Comparison of ENCODE assay signal across 8 cellular contexts in genomic region chr1:21329209-21329844, GRCh38. TPM values are rescaled to one million over a fixed set of nuclear protein-coding genes. Genes with fewer than 3 reads are reported as not detected.
DNase-seq lines count a peak whose midpoint lies in the region; ATAC-seq and TF ChIP-seq lines count a peak whose summit lies in the region.

No MANE protein-coding gene starts in this region.

- H3K9me3 ChIP-seq in hepatocyte (ENCODE audit: low read depth) (no peaks in the 10 kb centered on the region), WERI-Rb-1 (ENCODE audit: severe bottlenecking) (no peaks in the 10 kb centered on the region)

- peaks cover 87% of the 10 kb centered on the region for H3K4me1 ChIP-seq in hepatocyte (ENCODE audit: insufficient read depth)

- peak overlapping the region; percentile 72 for H3K27ac ChIP-seq in VCaP
- H3K27ac ChIP-seq in hepatocyte = peak overlapping the region; percentile 94
- no peak overlapping the region for H3K27ac ChIP-seq in WERI-Rb-1

- intact Hi-C loops in activated CD4-positive, alpha-beta T cell treated with anti-CD3 and anti-CD28 coated beads, Interleukin-2, amount 10 ng/mL, durations not matched to agents 24 days and 14 days (cut with micrococcal nuclease) = no loop called here

- peak overlapping the region; percentile 45 for H3K4me3 Mint-ChIP-seq in activated CD4-positive, alpha-beta T cell treated with anti-CD3 and anti-CD28 coated beads, Interleukin-2, amount 10 ng/mL, durations not matched to agents 24 days and 14 days
- no peak overlapping the region for H3K4me3 Mint-ChIP-seq in stimulated activated naive B cell treated with anti-CD40 and anti-IgM and Interleukin-4, amounts not matched to agents 10 μg/mL and 1 μg/mL and 100 μg/mL, for 72 hours

- H3K27me3 Mint-ChIP-seq in activated CD4-positive, alpha-beta T cell treated with anti-CD3 and anti-CD28 coated beads, Interleukin-2, amount 10 ng/mL, durations not matched to agents 24 days and 14 days = no peaks in the 10 kb centered on the region
- H3K27me3 Mint-ChIP-seq in stimulated activated naive B cell treated with anti-CD40 and anti-IgM and Interleukin-4, amounts not matched to agents 10 μg/mL and 1 μg/mL and 100 μg/mL, for 72 hours = no peaks in the 10 kb centered on the region

- H3K4me3 ChIP-seq in hepatocyte (no peak overlapping the region), WERI-Rb-1 (ENCODE audit: low read depth, low read length) (no peak overlapping the region)

- H3K79me2 ChIP-seq in hepatocyte = peaks cover 82% of the 10 kb centered on the region

- H3K9me2 ChIP-seq in hepatocyte (replicated peaks; ENCODE audit: insufficient read depth) = no peaks in the 10 kb centered on the region

- peak; percentile 79 for DNase-seq in activated CD4-positive, alpha-beta T cell treated with anti-CD3 and anti-CD28 coated beads, Interleukin-2, amount 10 ng/mL, durations not matched to agents 24 days and 14 days
- DNase-seq in activated CD4-positive, alpha-beta T cell treated with anti-CD3 and anti-CD28 coated beads for 48 hours = no peak
- peak; percentile 90 for DNase-seq in hepatocyte (ENCODE audit: low spot score)
- DNase-seq in stimulated activated naive B cell treated with anti-CD40 and anti-IgM and Interleukin-4, amounts not matched to agents 10 μg/mL and 1 μg/mL and 100 μg/mL, for 72 hours = no peak
- DNase-seq in WERI-Rb-1 = no peak
- no peak for DNase-seq in NK-92 treated with Interleukin-12 subunit alpha and Interleukin-12 subunit beta, amount 100 ng/mL, for 24 hours (lab: John Stamatoyannopoulos, UW)

- H3K27ac Mint-ChIP-seq in activated CD4-positive, alpha-beta T cell treated with anti-CD3 and anti-CD28 coated beads, Interleukin-2, amount 10 ng/mL, durations not matched to agents 24 days and 14 days = peak overlapping the region; percentile 86
- peak overlapping the region; percentile 67 for H3K27ac Mint-ChIP-seq in stimulated activated naive B cell treated with anti-CD40 and anti-IgM and Interleukin-4, amounts not matched to agents 10 μg/mL and 1 μg/mL and 100 μg/mL, for 72 hours

- no peaks in the 10 kb centered on the region for H3K27me3 ChIP-seq in hepatocyte
- no peaks in the 10 kb centered on the region for H3K27me3 ChIP-seq in WERI-Rb-1 (ENCODE audit: insufficient read depth, low read depth, severe bottlenecking)

- no peak overlapping the region for H2AFZ ChIP-seq in hepatocyte

- peaks cover 39% of the 10 kb centered on the region for H3K36me3 Mint-ChIP-seq in activated CD4-positive, alpha-beta T cell treated with anti-CD3 and anti-CD28 coated beads, Interleukin-2, amount 10 ng/mL, durations not matched to agents 24 days and 14 days (ENCODE audit: low read depth)
- H3K36me3 Mint-ChIP-seq in stimulated activated naive B cell treated with anti-CD40 and anti-IgM and Interleukin-4, amounts not matched to agents 10 μg/mL and 1 μg/mL and 100 μg/mL, for 72 hours = peaks cover 21 to 29% of the 10 kb centered on the region in 2 donors

- H3K4me2 ChIP-seq in hepatocyte = peak overlapping the region; percentile 10

- H3K9me3 Mint-ChIP-seq in activated CD4-positive, alpha-beta T cell treated with anti-CD3 and anti-CD28 coated beads, Interleukin-2, amount 10 ng/mL, durations not matched to agents 24 days and 14 days = no peaks in the 10 kb centered on the region
- peaks cover 0 to 2% of the 10 kb centered on the region in 2 donors for H3K9me3 Mint-ChIP-seq in stimulated activated naive B cell treated with anti-CD40 and anti-IgM and Interleukin-4, amounts not matched to agents 10 μg/mL and 1 μg/mL and 100 μg/mL, for 72 hours

- peaks cover 77% of the 10 kb centered on the region for H3K4me1 Mint-ChIP-seq in activated CD4-positive, alpha-beta T cell treated with anti-CD3 and anti-CD28 coated beads, Interleukin-2, amount 10 ng/mL, durations not matched to agents 24 days and 14 days
- H3K4me1 Mint-ChIP-seq in stimulated activated naive B cell treated with anti-CD40 and anti-IgM and Interleukin-4, amounts not matched to agents 10 μg/mL and 1 μg/mL and 100 μg/mL, for 72 hours = peaks cover 67 to 95% of the 10 kb centered on the region in 2 donors

- no peak for TF ChIP-seq CTCF in VCaP (conservative IDR thresholded peaks at IDR 0.05)
- TF ChIP-seq CTCF in hepatocyte (IDR thresholded peaks at IDR 0.05; ENCODE audit: poor library complexity) = no peak
- TF ChIP-seq CTCF in WERI-Rb-1 (IDR thresholded peaks at IDR 0.05; ENCODE audit: low read depth, low read length) = no peak

- H3K36me3 ChIP-seq in hepatocyte (replicated peaks; ENCODE audit: insufficient read depth, low read depth) (no peaks in the 10 kb centered on the region), WERI-Rb-1 (peaks cover 2% of the 10 kb centered on the region; the same call in 1 of the 2 replicates)

- ATAC-seq in stimulated activated naive B cell treated with anti-CD40 and anti-IgM and Interleukin-4, amounts not matched to agents 10 μg/mL and 1 μg/mL and 100 μg/mL, for 72 hours (replicated peaks) = no peak
- no peak for ATAC-seq in GM19455 (IDR thresholded peaks at IDR 0.05; ENCODE audit: unreplicated experiment)

- 32% methylated on average over 7 of the region's 7 CpGs for WGBS in hepatocyte (ENCODE audit: low lambda C conversion rate, missing lambda C conversion rate)

- H4K20me1 ChIP-seq in hepatocyte (ENCODE audit: insufficient read depth, poor library complexity, severe bottlenecking) = no peaks in the 10 kb centered on the region

RNA-seq across cellular contexts. Expression of gene ECE1, which starts 39.1 kb away (rescaled TPM):
- 133 and 134 TPM in 2 replicates for total RNA-seq in activated CD4-positive, alpha-beta T cell treated with anti-CD3 and anti-CD28 coated beads, Interleukin-2, amount 10 ng/mL, durations not matched to agents 24 days and 14 days
- total RNA-seq in hepatocyte = 35.1 and 60.8 TPM in 2 replicates
- 84.4 and 90.6 TPM in 2 replicates for polyA plus RNA-seq in hepatocyte

Comparison
In these comparisons a context has a peak if more than half of its experiments do, and no peak if none do; other contexts are left out.
1. DNase-seq: peak in activated CD4-positive, alpha-beta T cell treated with anti-CD3 and anti-CD28 coated beads, Interleukin-2, amount 10 ng/mL, durations not matched to agents 24 days and 14 days (single experiment) and hepatocyte (single experiment); none in activated CD4-positive, alpha-beta T cell treated with anti-CD3 and anti-CD28 coated beads for 48 hours (single experiment), stimulated activated naive B cell treated with anti-CD40 and anti-IgM and Interleukin-4, amounts not matched to agents 10 μg/mL and 1 μg/mL and 100 μg/mL, for 72 hours (single experiment), WERI-Rb-1 (single experiment) and NK-92 treated with Interleukin-12 subunit alpha and Interleukin-12 subunit beta, amount 100 ng/mL, for 24 hours (single experiment).